ENCODE assay signal across 26 cellular contexts in the genomic region with DNA sequence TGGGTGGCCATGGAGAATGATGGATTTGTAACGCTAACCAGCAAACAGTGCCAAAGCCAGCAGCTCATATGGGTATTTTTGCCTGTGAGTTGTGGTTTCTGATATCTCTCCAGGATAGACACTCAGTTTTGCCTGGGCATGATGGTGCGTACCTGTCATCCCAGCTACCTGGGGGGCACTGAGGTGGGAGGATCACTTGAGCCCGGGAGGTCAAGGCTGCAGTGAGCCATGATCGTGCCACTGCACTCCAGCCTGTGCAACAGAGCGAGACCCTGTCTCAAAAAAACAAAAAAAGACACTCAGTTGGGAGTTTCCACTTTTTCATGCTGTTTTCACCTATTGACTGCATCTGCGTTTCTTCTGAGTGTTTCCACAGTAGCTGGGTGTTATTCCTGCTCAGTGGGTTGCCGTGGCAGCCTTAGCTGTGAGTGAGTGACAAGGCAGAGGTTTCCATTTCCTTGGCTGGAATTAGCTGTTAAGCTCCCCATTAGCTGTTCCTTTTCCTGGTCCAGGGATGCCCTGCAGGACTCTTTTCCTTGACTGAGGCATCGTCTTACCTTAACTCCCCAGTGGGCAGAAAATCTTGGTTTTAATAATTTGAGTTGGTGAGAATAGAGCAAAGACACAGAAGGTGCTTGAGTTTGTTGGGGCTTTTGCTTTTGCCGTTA.
"Had no signal": no experiment of that assay in that cellular context is flagged by ENCODE, and none has a peak within 500 bp of the region (broad histone marks: within the 10 kb centered on the region; RNA-seq: fewer than 3 reads in every experiment).

No MANE protein-coding gene starts in this region.

- H3K4me3 Mint-ChIP-seq: activated CD4-positive, alpha-beta T cell treated with anti-CD3 and anti-CD28 coated beads, Interleukin-2, amount 10 ng/mL, durations not matched to agents 24 days and 14 days; activated CD8-positive, alpha-beta T cell treated with anti-CD3 and anti-CD28 coated beads for 36 hours; activated naive CD4-positive, alpha-beta T cell treated with anti-CD3 and anti-CD28 coated beads, Interleukin-2, amount 50 U/mL, for 24 hours; mesothelial cell of epicardium; nephron had no signal

- H3K27me3 ChIP-seq: body of pancreas, cardiac muscle cell, heart right ventricle, left lung, spleen, tibial nerve, uterus had no signal

- H3K36me3 ChIP-seq: cardiac muscle cell, uterus had no signal

- ATAC-seq: activated CD4-positive, CD25-positive, alpha-beta regulatory T cell treated with anti-CD3 and anti-CD28 coated beads, Interleukin-2, amount 50 U/mL, for 24 hours; activated CD8-positive, alpha-beta T cell treated with anti-CD3 and anti-CD28 coated beads for 36 hours; body of pancreas; heart right ventricle; left lung; SK-N-SH treated with all-trans-retinoic acid at 6 μM for 48 hours; stimulated activated naive CD8-positive, alpha-beta T cell treated with anti-CD3 and anti-CD28 coated beads, Interleukin-15, Interleukin-2, amounts not matched to agents 100 U/mL and 50 U/mL, for 24 hours had no signal

- H3K9me3 Mint-ChIP-seq: activated CD4-positive, alpha-beta T cell treated with anti-CD3 and anti-CD28 coated beads, Interleukin-2, amount 10 ng/mL, durations not matched to agents 24 days and 14 days; activated CD8-positive, alpha-beta T cell treated with anti-CD3 and anti-CD28 coated beads for 36 hours; activated naive CD4-positive, alpha-beta T cell treated with anti-CD3 and anti-CD28 coated beads, Interleukin-2, amount 50 U/mL, for 24 hours had no signal

- H3K4me1 Mint-ChIP-seq: activated CD4-positive, alpha-beta T cell treated with anti-CD3 and anti-CD28 coated beads, Interleukin-2, amount 10 ng/mL, durations not matched to agents 24 days and 14 days; activated naive CD4-positive, alpha-beta T cell treated with anti-CD3 and anti-CD28 coated beads, Interleukin-2, amount 50 U/mL, for 24 hours; mesothelial cell of epicardium had no signal

- H3K27me3 Mint-ChIP-seq: activated CD4-positive, alpha-beta T cell treated with anti-CD3 and anti-CD28 coated beads, Interleukin-2, amount 10 ng/mL, durations not matched to agents 24 days and 14 days; activated CD8-positive, alpha-beta T cell treated with anti-CD3 and anti-CD28 coated beads for 36 hours; activated naive CD4-positive, alpha-beta T cell treated with anti-CD3 and anti-CD28 coated beads, Interleukin-2, amount 50 U/mL, for 24 hours had no signal

- H3K4me1 ChIP-seq: body of pancreas, left lung, uterus had no signal

- H3K27ac ChIP-seq: body of pancreas, cardiac muscle cell, heart right ventricle, left lung, spleen, tibial nerve, uterus, VCaP had no signal

- FAIRE-seq: colon, keratinocyte had no signal

- H3K9me3 ChIP-seq: body of pancreas, tibial nerve, uterus had no signal

- DNase-seq: activated CD4-positive, alpha-beta T cell treated with anti-CD3 and anti-CD28 coated beads, Interleukin-2, amount 10 ng/mL, durations not matched to agents 24 days and 14 days; activated CD8-positive, alpha-beta T cell treated with anti-CD3 and anti-CD28 coated beads for 36 hours; activated gamma-delta T cell treated with Interleukin-2 at 50 U/mL for 16 hours; activated T-cell treated with anti-CD3 and anti-CD28 coated beads, Interleukin-2, amount 50 U/mL, for 1 hour; anterior cingulate cortex; body of pancreas; foreskin fibroblast; heart right ventricle; left lung; occipital lobe; retina; spleen; stimulated activated CD4-positive, alpha-beta T cell treated with anti-CD3 and anti-CD28 coated beads, Interleukin-4, amount 100 ng/mL, for 1 hour; stimulated activated naive CD8-positive, alpha-beta T cell treated with anti-CD3 and anti-CD28 coated beads, Interleukin-15, Interleukin-2, amounts not matched to agents 100 U/mL and 50 U/mL, for 24 hours; uterus had no signal

- H3K4me3 ChIP-seq: body of pancreas, cardiac muscle cell, heart right ventricle, left lung, lung, spleen, tibial nerve, uterus had no signal

- H3K36me3 Mint-ChIP-seq: mesothelial cell of epicardium had no signal

- H3K27ac Mint-ChIP-seq: activated CD4-positive, alpha-beta T cell treated with anti-CD3 and anti-CD28 coated beads, Interleukin-2, amount 10 ng/mL, durations not matched to agents 24 days and 14 days; activated CD8-positive, alpha-beta T cell treated with anti-CD3 and anti-CD28 coated beads for 36 hours; activated naive CD4-positive, alpha-beta T cell treated with anti-CD3 and anti-CD28 coated beads, Interleukin-2, amount 50 U/mL, for 24 hours; mesothelial cell of epicardium; nephron had no signal
